8 cellular contexts compared by ENCODE assay signal in genomic region chr2:240588006-240588655, GRCh38. TPM values are rescaled to one million over a fixed set of nuclear protein-coding genes. Genes with fewer than 3 reads are reported as not detected.
DNase-seq lines count a peak whose midpoint lies in the region; ATAC-seq and TF ChIP-seq lines count a peak whose summit lies in the region.

No MANE protein-coding gene starts in this region.

- H3K27me3 Mint-ChIP-seq in IgD-negative memory B cell = no peaks in the 10 kb centered on the region

- DNase-seq in A673 (ENCODE audit: low spot score) (no peak), mammary epithelial cell (no peak), mucosa of descending colon (peak in 2 of 3 donors; percentile 10 to 20), mucosa of gallbladder (ENCODE audit: low spot score) (no peak), NCI-H226 (no peak), lower leg skin (ENCODE audit: low spot score in 2 of 2) (no peak)

- peak overlapping the region in 2 of 3 donors; percentile 46 to 98 for H3K27ac Mint-ChIP-seq in IgD-negative memory B cell

- H3K4me3 ChIP-seq in A673 (ENCODE audit: low read depth, low read length, poor library complexity, severe bottlenecking) = peak overlapping the region; percentile 96
- H3K4me3 ChIP-seq in mammary epithelial cell (replicated peaks in 1 of 3; ENCODE audit: insufficient read depth in 1 of 3, low read depth in 2 of 3, low read length in 3 of 3) = peak overlapping the region; percentile 63 to 86 (median 67)
- no peak overlapping the region for H3K4me3 ChIP-seq in mucosa of descending colon
- H3K4me3 ChIP-seq in lower leg skin (ENCODE audit: low read depth, poor library complexity, severe bottlenecking) = no peak overlapping the region

- peaks cover 24 to 32% (median 30%) of the 10 kb centered on the region in 3 donors for H3K4me1 Mint-ChIP-seq in IgD-negative memory B cell

- H2AFZ ChIP-seq in mammary epithelial cell (ENCODE audit: low read depth, low read length) = no peak overlapping the region

- dilution Hi-C loops in mammary epithelial cell (cut with HindIII; ENCODE audit: low sequenced_read_pairs) = no loop called here

- intact Hi-C loops in A673 (cut with micrococcal nuclease; ENCODE audit: unreplicated experiment) = no loop called here
- intact Hi-C loops in mammary epithelial cell (cut with micrococcal nuclease) = no loop called here
- intact Hi-C loops in mucosa of descending colon (cut with DNase I, micrococcal nuclease) = no loop called here
- intact Hi-C loops in lower leg skin (cut with DNase I; ENCODE audit: low total_unique reads) = no loop called here

- WGBS in mammary epithelial cell (ENCODE audit: low coverage, missing lambda C conversion rate) = 66% methylated on average over 7 of the region's 10 CpGs
- 75 to 82% methylated on average over 10 of the region's 10 CpGs for WGBS in lower leg skin, 2 donors

- H4K20me1 ChIP-seq in mammary epithelial cell (ENCODE audit: insufficient read depth, low read length) = no peaks in the 10 kb centered on the region

- H3K9me3 ChIP-seq in A673 (ENCODE audit: low read depth, low read length, poor library complexity, severe bottlenecking) = no peaks in the 10 kb centered on the region
- no peaks in the 10 kb centered on the region for H3K9me3 ChIP-seq in mammary epithelial cell (replicated peaks; ENCODE audit: insufficient read depth, low read length)
- no peaks in the 10 kb centered on the region for H3K9me3 ChIP-seq in mucosa of descending colon

- ATAC-seq in mucosa of descending colon (no peak), GM18909 (IDR thresholded peaks at IDR 0.05; ENCODE audit: poor library complexity, unreplicated experiment) (no peak)

- in situ Hi-C loops in mammary epithelial cell (cut with MboI; ENCODE audit: low sequenced_read_pairs in 2 of 2) = no loop called here

- H3K9ac ChIP-seq in mammary epithelial cell (ENCODE audit: insufficient read depth, low read length) = no peak overlapping the region

- H3K36me3 ChIP-seq in A673 (ENCODE audit: insufficient read depth, low read length, poor library complexity, severe bottlenecking) (peaks cover 7% of the 10 kb centered on the region), mammary epithelial cell (ENCODE audit: insufficient read depth, low read length) (no peaks in the 10 kb centered on the region), mucosa of descending colon (ENCODE audit: low read depth) (no peaks in the 10 kb centered on the region)

- TF ChIP-seq CTCF in A673 (conservative IDR thresholded peaks at IDR 0.05; ENCODE audit: low read depth, low read length) (no peak), mammary epithelial cell (conservative IDR thresholded peaks at IDR 0.05 in 1 of 2, IDR thresholded peaks at IDR 0.05 in 1 of 2; ENCODE audit: extremely low read depth in 1 of 2, insufficient read depth in 1 of 2, low read depth in 1 of 2, low read length in 2 of 2) (no peak), mucosa of descending colon (IDR thresholded peaks at IDR 0.05) (no peak), lower leg skin (IDR thresholded peaks at IDR 0.05) (no peak)

- H3K9me3 Mint-ChIP-seq in IgD-negative memory B cell = no peaks in the 10 kb centered on the region

- CTCF ChIA-PET in A673 (lab: Charles Lee) (no interaction called here), mammary epithelial cell (lab: Charles Lee; ENCODE audit: low non-redundant PET) (no interaction called here)

- peak overlapping the region; percentile 88 to 100 (median 96) for H3K4me3 Mint-ChIP-seq in IgD-negative memory B cell

- H3K4me1 ChIP-seq in A673 (ENCODE audit: insufficient read depth, low read length, poor library complexity, severe bottlenecking) (peaks cover 29% of the 10 kb centered on the region), mammary epithelial cell (ENCODE audit: insufficient read depth, low read length) (peaks cover 29% of the 10 kb centered on the region), mucosa of descending colon (ENCODE audit: low read depth) (peaks cover 26% of the 10 kb centered on the region)

- peaks cover 86% of the 10 kb centered on the region for H3K79me2 ChIP-seq in mammary epithelial cell (ENCODE audit: insufficient read depth, low read length)

- peak overlapping the region; percentile 86 for H3K4me2 ChIP-seq in mammary epithelial cell (ENCODE audit: insufficient read depth, low read depth, low read length)

- no peak for TF ChIP-seq POLR2A in lower leg skin (IDR thresholded peaks at IDR 0.05)

- BruUV-seq in A673 (replicated peaks; lab: Mats Ljungman, UMichigan) (TSS peak; percentile 55), mammary epithelial cell (replicated peaks; lab: Mats Ljungman, UMichigan) (no TSS peak)

- POLR2A ChIA-PET in A673 (lab: Charles Lee; ENCODE audit: low non-redundant PET) = no interaction called here

- no peaks in the 10 kb centered on the region for H3K27me3 ChIP-seq in A673 (replicated peaks; ENCODE audit: insufficient read depth, low read depth, low read length, poor library complexity)
- no peaks in the 10 kb centered on the region for H3K27me3 ChIP-seq in mammary epithelial cell (ENCODE audit: insufficient read depth, low read length)

- peak overlapping the region; percentile 97 for H3K27ac ChIP-seq in A673 (ENCODE audit: low read depth, low read length, poor library complexity, severe bottlenecking)
- H3K27ac ChIP-seq in mammary epithelial cell (ENCODE audit: insufficient read depth, low read depth, low read length) = no peak overlapping the region

- H3K36me3 Mint-ChIP-seq in IgD-negative memory B cell = peaks cover 5% of the 10 kb centered on the region

RNA-seq across cellular contexts. Expression of gene CAPN10, which starts 1.6 kb away (rescaled TPM):
- total RNA-seq in A673 (2021) (43.4 and 43.5 TPM in 2 replicates), mammary epithelial cell (10 to 100 TPM; 16.0 to 27.7 TPM), mucosa of descending colon (10 to 100 TPM; 34.0 to 55.5 (median 40.4) TPM), mucosa of gallbladder (56.1 TPM), lower leg skin (10 to 100 TPM; 25.6 to 38.0 (median 28.4) TPM)
- polyA plus RNA-seq in IgD-negative memory B cell (18.2 TPM), mammary epithelial cell (8.9 TPM)
- polyA minus RNA-seq in mammary epithelial cell = 4.7 TPM

RNA-seq across cellular contexts. Expression of gene RNPEPL1, which starts 19.8 kb away (rescaled TPM):
- total RNA-seq in A673 (2021) (26.5 and 29.4 TPM in 2 replicates), mammary epithelial cell (10 to 100 TPM; 12.5 to 40.6 TPM), mucosa of descending colon (100 to 1,000 TPM in 1 of 3 donors, 10 to 100 TPM in 2; 76.4 to 119 (median 76.9) TPM), mucosa of gallbladder (91.8 TPM), lower leg skin (10 to 100 TPM; 76.1 to 99.9 (median 78.6) TPM)
- polyA plus RNA-seq in IgD-negative memory B cell (22.6 TPM), mammary epithelial cell (12.8 TPM)
- polyA minus RNA-seq in mammary epithelial cell = 42.5 TPM

RNA-seq across cellular contexts. Expression of gene DUSP28, which starts 28.0 kb away (rescaled TPM):
- total RNA-seq in A673 (2021) = 4.9 and 5.1 TPM in 2 replicates
- polyA plus RNA-seq in IgD-negative memory B cell = 23.4 TPM
- total RNA-seq in mammary epithelial cell = 1 to 10 TPM; 2.8 to 3.2 TPM
- polyA plus RNA-seq in mammary epithelial cell = 2.6 TPM
- 0.62 TPM for polyA minus RNA-seq in mammary epithelial cell
- 1 to 10 TPM; 3.5 to 5.3 (median 4.3) TPM for total RNA-seq in mucosa of descending colon
- total RNA-seq in mucosa of gallbladder = 4.0 TPM
- 1 to 10 TPM; 5.5 to 8.1 (median 7.4) TPM for total RNA-seq in lower leg skin

RNA-seq across cellular contexts. Expression of gene ANKMY1, which starts 30.3 kb away (rescaled TPM):
- total RNA-seq in A673 (2021) (21.0 and 21.8 TPM in 2 replicates), mammary epithelial cell (10 to 100 TPM in 1 of 2 donors, 1 to 10 TPM in 1; 7.7 to 11.7 TPM), mucosa of descending colon (10 to 100 TPM; 23.0 to 32.7 (median 23.5) TPM), mucosa of gallbladder (25.6 TPM), lower leg skin (10 to 100 TPM; 18.0 to 22.7 (median 21.1) TPM)
- polyA plus RNA-seq in IgD-negative memory B cell (18.4 TPM), mammary epithelial cell (4.1 TPM)
- 5.7 TPM for polyA minus RNA-seq in mammary epithelial cell

RNA-seq across cellular contexts. Expression of gene GPR35, which starts 37.1 kb away (rescaled TPM):
- total RNA-seq in A673 (2021) (2.7 and 2.9 TPM in 2 replicates), mammary epithelial cell (under 1 TPM; 0.17 to 0.28 TPM), mucosa of descending colon (100 to 1,000 TPM in 1 of 3 donors, 10 to 100 TPM in 2; 47.1 to 132 (median 76.8) TPM), mucosa of gallbladder (71.2 TPM), lower leg skin (1 to 10 TPM; 1.2 to 2.8 (median 2.4) TPM)
- polyA plus RNA-seq in IgD-negative memory B cell (not detected), mammary epithelial cell (0.06 TPM)
- polyA minus RNA-seq in mammary epithelial cell = 2.1 TPM

Comparison
In these comparisons a context has a peak if more than half of its experiments do, and no peak if none do; other contexts are left out.
1. DNase-seq: peak in mucosa of descending colon (2 of 3); none in A673 (single experiment), mammary epithelial cell (single experiment), mucosa of gallbladder (single experiment), NCI-H226 (single experiment) and lower leg skin (0 of 2).
2. H3K4me3 ChIP-seq: peak in A673 (single experiment) and mammary epithelial cell (3 of 3); none in mucosa of descending colon (single experiment) and lower leg skin (single experiment).